In the genomic region with DNA sequence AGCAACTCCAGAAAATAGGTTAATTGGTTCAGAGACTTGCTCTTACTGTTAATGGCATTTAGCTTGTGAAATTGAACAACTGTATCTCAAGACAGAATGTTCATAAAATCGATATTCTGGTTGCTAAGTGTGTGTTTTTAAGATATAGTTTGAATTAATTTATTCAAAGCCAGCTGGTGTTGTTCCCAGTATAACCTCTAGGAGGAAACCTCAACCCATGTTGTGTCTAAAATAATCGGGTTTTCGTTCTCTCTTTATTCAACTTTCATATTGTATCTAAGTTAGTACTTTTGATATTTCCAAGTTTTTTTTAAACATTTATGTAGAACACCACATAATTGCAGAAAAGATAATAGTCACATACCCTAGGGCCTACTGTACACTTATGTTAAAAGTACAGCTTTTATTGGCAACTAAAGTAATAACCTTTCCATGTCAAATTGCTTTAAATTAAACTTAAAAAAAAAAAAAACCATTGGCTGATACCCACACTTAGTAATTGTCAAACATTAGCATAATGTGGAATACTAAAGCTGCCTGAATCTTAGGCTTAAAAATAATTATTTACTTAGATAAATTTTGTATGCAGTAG, we compare ENCODE assay signal across 8 cellular contexts.
DNase-seq lines count a peak whose midpoint lies in the region; ATAC-seq and TF ChIP-seq lines count a peak whose summit lies in the region.

No MANE protein-coding gene starts in this region.

- TF ChIP-seq CTCF in PC-3 (conservative IDR thresholded peaks at IDR 0.05; ENCODE audit: low read depth, low read length) (peak; percentile 66), type B pancreatic cell (conservative IDR thresholded peaks at IDR 0.05) (peak; percentile 83)

- H3K27me3 Mint-ChIP-seq in type B pancreatic cell: no peaks in the 10 kb centered on the region
- H3K27me3 Mint-ChIP-seq in activated T-helper 2 cell treated with anti-CD3 and anti-CD28 coated beads, Interferon-gamma antibody, Interleukin-2, Interleukin-4, amounts not matched to agents 10 μg/mL and 5 μg/mL and 100 μg/mL, durations not matched to agents 14 hours and 24 hours and 36 hours (ENCODE audit: low read depth): peaks cover 1% of the 10 kb centered on the region
- peaks cover 4% of the 10 kb centered on the region for H3K27me3 Mint-ChIP-seq in T-helper 2 cell treated with Interferon-gamma antibody and Interleukin-4, amounts not matched to agents 5 μg/mL and 100 μg/mL, for 36 hours (ENCODE audit: low read depth)

- ATAC-seq in GM19351 (IDR thresholded peaks at IDR 0.05; ENCODE audit: unreplicated experiment) (peak; percentile 55), PC-3 (peak; percentile 18; the same call in 1 of the 2 replicates)
- no peak for ATAC-seq in stimulated activated effector memory CD8-positive, alpha-beta T cell treated with anti-CD3 and anti-CD28 coated beads, Interleukin-12 subunit alpha, Interleukin-12 subunit beta, amount 100 ng/mL, for 72 hours

- no peaks in the 10 kb centered on the region for H3K79me2 ChIP-seq in PC-3 (ENCODE audit: low read length)

- H3K9me3 Mint-ChIP-seq in type B pancreatic cell: no peaks in the 10 kb centered on the region
- no peaks in the 10 kb centered on the region for H3K9me3 Mint-ChIP-seq in activated T-helper 2 cell treated with anti-CD3 and anti-CD28 coated beads, Interferon-gamma antibody, Interleukin-2, Interleukin-4, amounts not matched to agents 10 μg/mL and 5 μg/mL and 100 μg/mL, durations not matched to agents 14 hours and 24 hours and 36 hours
- H3K9me3 Mint-ChIP-seq in T-helper 2 cell treated with Interferon-gamma antibody and Interleukin-4, amounts not matched to agents 5 μg/mL and 100 μg/mL, for 36 hours: no peaks in the 10 kb centered on the region
- H3K9me3 Mint-ChIP-seq in stimulated activated effector memory CD8-positive, alpha-beta T cell treated with anti-CD3 and anti-CD28 coated beads, Interleukin-12 subunit alpha, Interleukin-12 subunit beta, amount 100 ng/mL, for 72 hours: no peaks in the 10 kb centered on the region

- DNase-seq in AG08395 (ENCODE audit: low spot score): peak; percentile 43
- DNase-seq in PC-3: peak; percentile 37
- peak; percentile 4 for DNase-seq in fibroblast of the conjunctiva (ENCODE audit: low read depth)
- DNase-seq in type B pancreatic cell (ENCODE audit: extremely low spot score, unreplicated experiment): no peak
- no peak for DNase-seq in activated T-helper 2 cell treated with anti-CD3 and anti-CD28 coated beads, Interferon-gamma antibody, Interleukin-2, Interleukin-4, amounts not matched to agents 10 μg/mL and 5 μg/mL and 100 μg/mL, durations not matched to agents 14 hours and 24 hours and 36 hours (ENCODE audit: low spot score)
- no peak for DNase-seq in T-helper 2 cell treated with Interferon-gamma antibody and Interleukin-4, amounts not matched to agents 5 μg/mL and 100 μg/mL, for 36 hours (ENCODE audit: low spot score)
- no peak for DNase-seq in stimulated activated effector memory CD8-positive, alpha-beta T cell treated with anti-CD3 and anti-CD28 coated beads, Interleukin-12 subunit alpha, Interleukin-12 subunit beta, amount 100 ng/mL, for 72 hours (ENCODE audit: low spot score in 2 of 2)

- no peak overlapping the region for H2AFZ ChIP-seq in PC-3 (ENCODE audit: low read length)

- no peaks in the 10 kb centered on the region for H3K9me2 ChIP-seq in PC-3 (replicated peaks; ENCODE audit: low read length)

- H3K36me3 ChIP-seq in PC-3 (ENCODE audit: low read depth, low read length): no peaks in the 10 kb centered on the region

- no peaks in the 10 kb centered on the region for H3K4me1 Mint-ChIP-seq in type B pancreatic cell (ENCODE audit: unreplicated experiment)
- H3K4me1 Mint-ChIP-seq in activated T-helper 2 cell treated with anti-CD3 and anti-CD28 coated beads, Interferon-gamma antibody, Interleukin-2, Interleukin-4, amounts not matched to agents 10 μg/mL and 5 μg/mL and 100 μg/mL, durations not matched to agents 14 hours and 24 hours and 36 hours (ENCODE audit: low read depth): no peaks in the 10 kb centered on the region
- no peaks in the 10 kb centered on the region for H3K4me1 Mint-ChIP-seq in T-helper 2 cell treated with Interferon-gamma antibody and Interleukin-4, amounts not matched to agents 5 μg/mL and 100 μg/mL, for 36 hours (ENCODE audit: low read depth)
- no peaks in the 10 kb centered on the region for H3K4me1 Mint-ChIP-seq in stimulated activated effector memory CD8-positive, alpha-beta T cell treated with anti-CD3 and anti-CD28 coated beads, Interleukin-12 subunit alpha, Interleukin-12 subunit beta, amount 100 ng/mL, for 72 hours

- no peak overlapping the region for H3K4me3 ChIP-seq in PC-3 (ENCODE audit: low read length)

- 0 out of 2 replicates have a peak, but pooled peaks cover 6% of the 10 kb centered on the region for H3K27me3 ChIP-seq in PC-3 (ENCODE audit: low read length)

- intact Hi-C loops in PC-3 (cut with micrococcal nuclease): loop anchor here (1.0 to 5.0 kb wide), 2 partner anchors 267 to 441 kb away; no protein-coding TSS in a partner anchor
- intact Hi-C loops in activated T-helper 2 cell treated with anti-CD3 and anti-CD28 coated beads, Interferon-gamma antibody, Interleukin-2, Interleukin-4, amounts not matched to agents 10 μg/mL and 5 μg/mL and 100 μg/mL, durations not matched to agents 14 hours and 24 hours and 36 hours (cut with micrococcal nuclease): loop anchor here (1.0 kb wide), 1 partner anchor 269 kb away; no protein-coding TSS in a partner anchor

- no peak overlapping the region for H3K9ac ChIP-seq in PC-3 (ENCODE audit: low read length)

- peak overlapping the region; percentile 37; the same call in 1 of the 2 replicates for H3K4me2 ChIP-seq in PC-3 (ENCODE audit: low read length)

- POLR2A ChIA-PET in PC-3 (lab: Charles Lee; ENCODE audit: unreplicated experiment): no interaction called here

- H3K9me3 ChIP-seq in PC-3 (ENCODE audit: low read length): no peaks in the 10 kb centered on the region

- no TSS peak for BruUV-seq in PC-3 (replicated peaks; lab: Mats Ljungman, UMichigan)

- H3K27ac Mint-ChIP-seq in type B pancreatic cell: no peak overlapping the region
- H3K27ac Mint-ChIP-seq in activated T-helper 2 cell treated with anti-CD3 and anti-CD28 coated beads, Interferon-gamma antibody, Interleukin-2, Interleukin-4, amounts not matched to agents 10 μg/mL and 5 μg/mL and 100 μg/mL, durations not matched to agents 14 hours and 24 hours and 36 hours: no peak overlapping the region
- H3K27ac Mint-ChIP-seq in T-helper 2 cell treated with Interferon-gamma antibody and Interleukin-4, amounts not matched to agents 5 μg/mL and 100 μg/mL, for 36 hours: no peak overlapping the region
- no peak overlapping the region for H3K27ac Mint-ChIP-seq in stimulated activated effector memory CD8-positive, alpha-beta T cell treated with anti-CD3 and anti-CD28 coated beads, Interleukin-12 subunit alpha, Interleukin-12 subunit beta, amount 100 ng/mL, for 72 hours

- H3F3A ChIP-seq in PC-3 (ENCODE audit: low read length, unreplicated experiment): no peaks in the 10 kb centered on the region

- CTCF ChIA-PET in PC-3 (lab: Charles Lee): interaction anchor here (0.6 kb wide), 2 partner anchors 18 to 628 kb away, joined by 3 to 4 read pairs; no protein-coding TSS in a partner anchor

- no peaks in the 10 kb centered on the region for H4K20me1 ChIP-seq in PC-3 (ENCODE audit: low read length)

- no peaks in the 10 kb centered on the region for H3K4me1 ChIP-seq in PC-3 (ENCODE audit: insufficient read depth, low read length)

- no peak overlapping the region for H3K27ac ChIP-seq in PC-3 (ENCODE audit: low read length)

- no peak overlapping the region for H3K4me3 Mint-ChIP-seq in type B pancreatic cell
- H3K4me3 Mint-ChIP-seq in activated T-helper 2 cell treated with anti-CD3 and anti-CD28 coated beads, Interferon-gamma antibody, Interleukin-2, Interleukin-4, amounts not matched to agents 10 μg/mL and 5 μg/mL and 100 μg/mL, durations not matched to agents 14 hours and 24 hours and 36 hours (ENCODE audit: low read depth): no peak overlapping the region
- no peak overlapping the region for H3K4me3 Mint-ChIP-seq in T-helper 2 cell treated with Interferon-gamma antibody and Interleukin-4, amounts not matched to agents 5 μg/mL and 100 μg/mL, for 36 hours
- no peak overlapping the region for H3K4me3 Mint-ChIP-seq in stimulated activated effector memory CD8-positive, alpha-beta T cell treated with anti-CD3 and anti-CD28 coated beads, Interleukin-12 subunit alpha, Interleukin-12 subunit beta, amount 100 ng/mL, for 72 hours

- H3K36me3 Mint-ChIP-seq in type B pancreatic cell: no peaks in the 10 kb centered on the region
- H3K36me3 Mint-ChIP-seq in activated T-helper 2 cell treated with anti-CD3 and anti-CD28 coated beads, Interferon-gamma antibody, Interleukin-2, Interleukin-4, amounts not matched to agents 10 μg/mL and 5 μg/mL and 100 μg/mL, durations not matched to agents 14 hours and 24 hours and 36 hours (ENCODE audit: low read depth): no peaks in the 10 kb centered on the region
- H3K36me3 Mint-ChIP-seq in T-helper 2 cell treated with Interferon-gamma antibody and Interleukin-4, amounts not matched to agents 5 μg/mL and 100 μg/mL, for 36 hours (ENCODE audit: low read depth): no peaks in the 10 kb centered on the region
- H3K36me3 Mint-ChIP-seq in stimulated activated effector memory CD8-positive, alpha-beta T cell treated with anti-CD3 and anti-CD28 coated beads, Interleukin-12 subunit alpha, Interleukin-12 subunit beta, amount 100 ng/mL, for 72 hours: no peaks in the 10 kb centered on the region

Comparison
In these comparisons a context has a peak if more than half of its experiments do, and no peak if none do; other contexts are left out.
1. DNase-seq: peak in AG08395 (single experiment), PC-3 (single experiment) and fibroblast of the conjunctiva (single experiment); none in type B pancreatic cell (single experiment), activated T-helper 2 cell treated with anti-CD3 and anti-CD28 coated beads, Interferon-gamma antibody, Interleukin-2, Interleukin-4, amounts not matched to agents 10 μg/mL and 5 μg/mL and 100 μg/mL, durations not matched to agents 14 hours and 24 hours and 36 hours (single experiment), T-helper 2 cell treated with Interferon-gamma antibody and Interleukin-4, amounts not matched to agents 5 μg/mL and 100 μg/mL, for 36 hours (single experiment) and stimulated activated effector memory CD8-positive, alpha-beta T cell treated with anti-CD3 and anti-CD28 coated beads, Interleukin-12 subunit alpha, Interleukin-12 subunit beta, amount 100 ng/mL, for 72 hours (0 of 2).